Comparison of ENCODE assay signal across 10 cellular contexts in genomic region chr3:153063337-153063736, GRCh38.
"Had no signal": no experiment of that assay in that cellular context is flagged by ENCODE, and none has a peak within 500 bp of the region (broad histone marks: within the 10 kb centered on the region; RNA-seq: fewer than 3 reads in every experiment).

No MANE protein-coding gene starts in this region.

- H3K4me1 Mint-ChIP-seq: GM23338 had no signal

- H3K4me2 ChIP-seq: GM23338, KMS-11 had no signal

- H3K36me3 ChIP-seq: HAP-1 had no signal

- H3K27ac Mint-ChIP-seq: GM23338, HFFc6 had no signal

- H3K4me3 ChIP-seq: GM23338, HAP-1 had no signal

- H2AFZ ChIP-seq: GM23338 had no signal

- FAIRE-seq: H1 had no signal

- H3K9ac ChIP-seq: KMS-11 had no signal

- H3K27ac ChIP-seq: HL-60, KMS-11 had no signal

- ATAC-seq: GM23338, HCT116 had no signal

- DNase-seq: H7, HFFc6, IMR-90, KBM-7 had no signal

- H3K9me3 Mint-ChIP-seq: GM23338, HFFc6 had no signal

- H3K9me3 ChIP-seq: HAP-1 had no signal

- H3K4me3 Mint-ChIP-seq: GM23338, HFFc6 had no signal
